Comparison of ENCODE assay signal across 8 cellular contexts in genomic region chr2:7989823-7990222, GRCh38.
"Had no signal": no experiment of that assay in that cellular context is flagged by ENCODE, and none has a peak within 500 bp of the region (broad histone marks: within the 10 kb centered on the region; RNA-seq: fewer than 3 reads in every experiment).

No MANE protein-coding gene starts in this region.

- ATAC-seq: GM12878 had no signal

- FAIRE-seq: G401.6, GM12878, GM12891, GM12892, GM18507, GM19239 had no signal

- DNase-seq: GDM1, GF-D8 had no signal

- H3K4me3 ChIP-seq: GM12878 had no signal
